Comparison of ENCODE assay signal across 13 cellular contexts in the genomic region with DNA sequence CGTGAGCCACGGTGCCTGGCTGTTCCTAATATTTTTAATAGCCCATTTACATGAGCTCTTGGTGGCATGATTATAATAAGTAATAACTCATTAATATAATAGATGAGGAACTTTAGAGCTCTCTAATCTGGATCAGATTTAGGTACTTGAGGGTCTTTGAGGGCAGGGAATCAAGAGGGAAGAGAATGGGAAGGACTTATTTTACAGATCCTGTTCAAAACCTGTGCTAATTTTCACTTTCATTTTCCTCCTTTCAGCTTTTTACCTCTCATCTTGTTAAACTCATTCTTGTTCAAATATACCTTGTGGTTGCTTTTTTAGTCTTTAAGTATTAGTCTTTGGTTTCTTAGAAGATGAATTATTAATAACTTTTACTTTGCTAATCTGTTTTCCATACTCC. TPM values are rescaled to one million over a fixed set of nuclear protein-coding genes. Genes with fewer than 3 reads are reported as not detected.
A peak's percentile ranks its signal among the peaks of the same experiment; 100 is the strongest.
DNase-seq lines count a peak whose midpoint lies in the region; ATAC-seq and TF ChIP-seq lines count a peak whose summit lies in the region.
"Had no signal": no experiment of that assay in that cellular context is flagged by ENCODE, and none has a peak within 500 bp of the region (broad histone marks: within the 10 kb centered on the region; RNA-seq: fewer than 3 reads in every experiment).

No MANE protein-coding gene starts in this region.

- no peaks in the 10 kb centered on the region for H3K27me3 ChIP-seq in CD8-positive, alpha-beta T cell (ENCODE audit: insufficient read depth, low read length)
- H3K27me3 ChIP-seq in HL-60 (ENCODE audit: insufficient read depth, poor library complexity, severe bottlenecking) (no peaks in the 10 kb centered on the region), BE2C (no peaks in the 10 kb centered on the region)

- H3K27ac Mint-ChIP-seq in CD8-positive, alpha-beta T cell = peak overlapping the region; percentile 90
- H3K27ac Mint-ChIP-seq in activated CD8-positive, alpha-beta T cell treated with anti-CD3 and anti-CD28 coated beads for 36 hours = peak overlapping the region; percentile 94
- peak overlapping the region; percentile 28 to 92 (median 86) for H3K27ac Mint-ChIP-seq in naive B cell

- DNase-seq in CD8-positive, alpha-beta T cell = no peak
- DNase-seq in HL-60 (ENCODE audit: low read depth in 1 of 2, low spot score in 1 of 2) = no peak
- DNase-seq in activated CD8-positive, alpha-beta T cell treated with anti-CD3 and anti-CD28 coated beads for 36 hours = no peak
- no peak for DNase-seq in naive B cell
- DNase-seq in NCI-H2081 treated with DMSO at 0.1 percent for 48 hours (lab: John Stamatoyannopoulos, UW) = no peak
- DNase-seq in BE2C = no peak
- DNase-seq: activated CD4-positive, CD25-positive, alpha-beta regulatory T cell; activated effector memory CD4-positive, alpha-beta T cell treated with anti-CD3 and anti-CD28 coated beads, Interleukin-2, amount 50 U/mL, for 16 hours; stimulated activated CD4-positive, alpha-beta T cell treated with anti-CD3 and anti-CD28 coated beads, Interleukin-2, amount 100 ng/mL, for 48 hours; stimulated activated naive CD4-positive, alpha-beta T cell had no signal

- CTCF ChIA-PET in CD8-positive, alpha-beta T cell (lab: Charles Lee) = interaction anchor here (2.0 to 2.2 kb wide), 2 partner anchors 9 to 42 kb away, joined by 8 to 9 read pairs; no protein-coding TSS in a partner anchor
- CTCF ChIA-PET in activated CD8-positive, alpha-beta T cell treated with anti-CD3 and anti-CD28 coated beads for 36 hours (lab: Charles Lee) = interaction anchor here (1.6 to 3.0 kb wide), 5 partner anchors 9 to 149 kb away, joined by 4 to 21 read pairs (median 7); no protein-coding TSS in a partner anchor

- no peaks in the 10 kb centered on the region for H3K27me3 Mint-ChIP-seq in CD8-positive, alpha-beta T cell (ENCODE audit: low read depth)
- no peaks in the 10 kb centered on the region for H3K27me3 Mint-ChIP-seq in activated CD8-positive, alpha-beta T cell treated with anti-CD3 and anti-CD28 coated beads for 36 hours
- H3K27me3 Mint-ChIP-seq in naive B cell = no peaks in the 10 kb centered on the region

- peaks cover 56% of the 10 kb centered on the region for H3K36me3 Mint-ChIP-seq in CD8-positive, alpha-beta T cell
- H3K36me3 Mint-ChIP-seq in activated CD8-positive, alpha-beta T cell treated with anti-CD3 and anti-CD28 coated beads for 36 hours (ENCODE audit: low read depth) = peaks cover 61% of the 10 kb centered on the region
- peaks cover 12 to 16% of the 10 kb centered on the region in 2 donors for H3K36me3 Mint-ChIP-seq in naive B cell

- H3K4me3 ChIP-seq in CD8-positive, alpha-beta T cell (ENCODE audit: low read depth, low read length) = no peak overlapping the region
- H3K4me3 ChIP-seq in HL-60 (replicated peaks; ENCODE audit: insufficient read depth, low read length) (no peak overlapping the region), BE2C (ENCODE audit: low read depth, low read length) (no peak overlapping the region)

- POLR2A ChIA-PET in CD8-positive, alpha-beta T cell (lab: Charles Lee) = interaction anchor here (0.8 to 1.5 kb wide), 2 partner anchors 22 kb away, joined by 3 to 5 read pairs; a partner anchor contains a TSS
- POLR2A ChIA-PET in activated CD8-positive, alpha-beta T cell treated with anti-CD3 and anti-CD28 coated beads for 36 hours (lab: Charles Lee) = no interaction called here

- peaks cover 62% of the 10 kb centered on the region for H3K4me1 ChIP-seq in CD8-positive, alpha-beta T cell (ENCODE audit: insufficient read depth, low read length)
- H3K4me1 ChIP-seq in BE2C = no peaks in the 10 kb centered on the region

- no peak for TF ChIP-seq CTCF in CD8-positive, alpha-beta T cell (IDR thresholded peaks at IDR 0.05)
- TF ChIP-seq CTCF in HL-60 (IDR thresholded peaks at IDR 0.05; ENCODE audit: insufficient read depth, low read length) (no peak), BE2C (IDR thresholded peaks at IDR 0.05; ENCODE audit: low read depth, low read length) (no peak)
- TF ChIP-seq CTCF in activated CD8-positive, alpha-beta T cell treated with anti-CD3 and anti-CD28 coated beads for 36 hours (IDR thresholded peaks at IDR 0.05) = no peak

- H3K9me3 ChIP-seq in CD8-positive, alpha-beta T cell (ENCODE audit: low read length) = no peaks in the 10 kb centered on the region
- H3K9me3 ChIP-seq in BE2C = no peaks in the 10 kb centered on the region

- H3K4me3 Mint-ChIP-seq in CD8-positive, alpha-beta T cell = peak overlapping the region; percentile 69
- H3K4me3 Mint-ChIP-seq in activated CD8-positive, alpha-beta T cell treated with anti-CD3 and anti-CD28 coated beads for 36 hours = peak overlapping the region; percentile 52
- H3K4me3 Mint-ChIP-seq in naive B cell = peak overlapping the region in 6 of 8 donors; percentile 8 to 59 (median 21)

- H3K9me3 Mint-ChIP-seq in CD8-positive, alpha-beta T cell = no peaks in the 10 kb centered on the region
- no peaks in the 10 kb centered on the region for H3K9me3 Mint-ChIP-seq in activated CD8-positive, alpha-beta T cell treated with anti-CD3 and anti-CD28 coated beads for 36 hours
- H3K9me3 Mint-ChIP-seq in naive B cell = no peaks in the 10 kb centered on the region

- intact Hi-C loops in CD8-positive, alpha-beta T cell (cut with DNase I, micrococcal nuclease) = loop anchor here in 1 of 2 experiments (10.0 kb wide), 1 partner anchor 903 kb away; a partner anchor contains a TSS
- intact Hi-C loops in activated CD8-positive, alpha-beta T cell treated with anti-CD3 and anti-CD28 coated beads for 36 hours (cut with micrococcal nuclease) = no loop called here

- H3K27ac ChIP-seq in CD8-positive, alpha-beta T cell (ENCODE audit: low read depth, low read length) = no peak overlapping the region
- peak overlapping the region; percentile 30; the same call in 1 of the 2 replicates for H3K27ac ChIP-seq in HL-60 (replicated peaks)
- H3K27ac ChIP-seq: C4-2B had no signal

- peaks cover 28% of the 10 kb centered on the region for H3K36me3 ChIP-seq in CD8-positive, alpha-beta T cell (ENCODE audit: insufficient read depth, low read length)
- peaks cover 30% of the 10 kb centered on the region for H3K36me3 ChIP-seq in BE2C

- H3K4me1 Mint-ChIP-seq in CD8-positive, alpha-beta T cell (ENCODE audit: low read depth) = peaks cover 70% of the 10 kb centered on the region
- H3K4me1 Mint-ChIP-seq in activated CD8-positive, alpha-beta T cell treated with anti-CD3 and anti-CD28 coated beads for 36 hours (ENCODE audit: low read depth) = peaks cover 48% of the 10 kb centered on the region
- peaks cover 32 to 58% (median 46%) of the 10 kb centered on the region in 3 donors for H3K4me1 Mint-ChIP-seq in naive B cell

- ATAC-seq in CD8-positive, alpha-beta T cell = no peak
- no peak for ATAC-seq in activated CD8-positive, alpha-beta T cell treated with anti-CD3 and anti-CD28 coated beads for 36 hours
- ATAC-seq in naive B cell (ENCODE audit: low read depth in 2 of 2) (no peak), GM21576 (IDR thresholded peaks at IDR 0.05; ENCODE audit: unreplicated experiment) (no peak)

RNA-seq across cellular contexts. Expression of a gene that starts 5.6 kb away (rescaled TPM):
- total RNA-seq in CD8-positive, alpha-beta T cell = 100 to 1,000 TPM; 126 to 130 TPM
- total RNA-seq in activated CD8-positive, alpha-beta T cell treated with anti-CD3 and anti-CD28 coated beads for 36 hours = 10 to 100 TPM; 26.7 to 29.6 TPM
- polyA plus RNA-seq in naive B cell (ENCODE audit: low read depth in 6 of 6) = 10 to 100 TPM; 19.6 to 35.8 (median 24.2) TPM
- 101 TPM for polyA plus RNA-seq in BE2C (2012; ENCODE audit: insufficient read depth, insufficient read length, low read depth)

RNA-seq across cellular contexts. Expression of a gene that starts 21.5 kb away (rescaled TPM):
- total RNA-seq in CD8-positive, alpha-beta T cell = 1 to 10 TPM; 1.8 to 2.8 TPM
- 1 to 10 TPM; 1.1 to 1.4 TPM for total RNA-seq in activated CD8-positive, alpha-beta T cell treated with anti-CD3 and anti-CD28 coated beads for 36 hours
- polyA plus RNA-seq in naive B cell (ENCODE audit: low read depth in 6 of 6) = under 1 TPM in 2 of 6 donors, not detected in 4; 0.23 to 0.43 TPM
- polyA plus RNA-seq in BE2C (2012; ENCODE audit: insufficient read depth, insufficient read length, low read depth) = not detected
- total RNA-seq: G401 had no signal

RNA-seq across cellular contexts. Expression of a gene that starts 35.8 kb away (rescaled TPM):
- under 1 TPM; 0.75 to 0.81 TPM for total RNA-seq in CD8-positive, alpha-beta T cell
- 1 to 10 TPM in 1 of 2 experiments, under 1 TPM in 1; 0.98 to 2.0 TPM for total RNA-seq in activated CD8-positive, alpha-beta T cell treated with anti-CD3 and anti-CD28 coated beads for 36 hours
- polyA plus RNA-seq in naive B cell (ENCODE audit: low read depth in 6 of 6) = 10 to 100 TPM; 27.3 to 85.8 (median 33.5) TPM
- 2.9 TPM for polyA plus RNA-seq in BE2C (2012; ENCODE audit: insufficient read depth, insufficient read length, low read depth)
- total RNA-seq: G401 had no signal

RNA-seq across cellular contexts. Expression of a gene that starts 55.1 kb away (rescaled TPM):
- 10 to 100 TPM; 38.9 to 39.3 TPM for total RNA-seq in CD8-positive, alpha-beta T cell
- 10 to 100 TPM; 11.1 to 12.8 TPM for total RNA-seq in activated CD8-positive, alpha-beta T cell treated with anti-CD3 and anti-CD28 coated beads for 36 hours
- 10 to 100 TPM in 3 of 6 donors, 1 to 10 TPM in 3; 4.6 to 18.4 (median 10.3) TPM for polyA plus RNA-seq in naive B cell (ENCODE audit: low read depth in 6 of 6)
- polyA plus RNA-seq in BE2C (2012; ENCODE audit: insufficient read depth, insufficient read length, low read depth) = 7.6 TPM

Comparison
In these comparisons a context has a peak if more than half of its experiments do, and no peak if none do; other contexts are left out.
1. RNA of a gene that starts 5.6 kb away (total RNA-seq): 126 to 130 TPM in CD8-positive, alpha-beta T cell; 26.7 to 29.6 TPM in activated CD8-positive, alpha-beta T cell treated with anti-CD3 and anti-CD28 coated beads for 36 hours; every median in the first group is over 4 times any median in the second.
2. Peak in every context shown above with its lines, with median percentiles within 50 percentile points of each other: H3K27ac Mint-ChIP-seq and H3K4me3 Mint-ChIP-seq.